ENCODE assay signal across 1 cellular context in the genomic region with DNA sequence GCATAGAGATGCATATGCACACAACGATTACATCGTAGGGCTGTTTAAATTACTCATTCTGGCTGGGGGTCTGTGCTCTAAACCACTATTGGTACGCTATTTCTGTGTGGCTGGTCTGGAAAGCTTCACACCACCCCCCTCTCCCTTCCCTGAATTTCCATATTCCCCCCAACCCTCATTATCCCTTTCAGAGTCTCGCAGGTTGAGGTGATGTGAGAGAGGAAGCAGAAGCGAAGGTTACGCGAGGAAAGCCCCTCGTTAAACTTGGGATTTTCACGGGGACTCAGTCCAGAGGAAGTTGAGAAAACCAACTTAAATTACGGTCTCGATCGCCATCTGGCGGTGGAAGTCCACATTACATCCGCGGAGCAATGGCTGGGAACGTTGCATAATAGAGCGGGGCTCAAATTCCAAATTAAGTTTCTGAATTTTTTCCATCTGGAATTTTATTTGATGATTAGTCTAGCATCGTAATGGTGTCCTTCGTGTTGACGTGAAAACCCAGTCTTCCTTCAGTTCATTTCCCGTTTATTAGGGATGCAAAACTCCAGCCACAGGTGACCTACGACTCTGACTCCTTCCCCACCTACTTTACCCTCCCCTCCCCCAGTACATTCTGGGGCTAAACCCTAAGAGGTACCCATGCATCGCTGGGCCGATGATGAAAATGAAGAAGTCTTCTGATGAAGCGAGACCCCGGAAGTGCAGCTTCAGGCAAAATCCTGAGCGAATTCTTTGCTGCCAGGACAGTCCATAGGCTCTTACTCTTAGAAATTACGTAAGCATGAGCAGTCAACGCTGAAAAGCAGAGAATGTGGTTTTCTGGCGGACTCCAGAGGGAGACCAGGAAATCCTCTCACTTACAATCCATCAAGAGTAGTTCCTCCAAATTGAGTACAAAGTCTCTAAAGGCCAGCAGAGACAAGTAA.
TF ChIP-seq lines count a peak whose summit lies in the region.

No MANE protein-coding gene starts in this region.

TF ChIP-seq in HepG2, 621 proteins besides CTCF, POLR2A, EP300 and RAD21 (continues in another document):
- TF ChIP-seq RNF219 (CRISPR knock-in tag; IDR thresholded peaks at IDR 0.05) (no peak), GABPA (IDR thresholded peaks at IDR 0.05; ENCODE audit: low read depth, low read length) (no peak), GABPA (CRISPR knock-in tag; IDR thresholded peaks at IDR 0.05; ENCODE audit: low read depth) (no peak), CEBPB (IDR thresholded peaks at IDR 0.05; ENCODE audit: borderline replicate concordance, low read depth, low read length) (peak; percentile 94), SSRP1 (CRISPR knock-in tag; IDR thresholded peaks at IDR 0.05) (no peak), ZFP41 (CRISPR knock-in tag; IDR thresholded peaks at IDR 0.05; ENCODE audit: borderline replicate concordance) (no peak), ZNF160 (CRISPR knock-in tag; IDR thresholded peaks at IDR 0.05) (no peak), ZNF552 (CRISPR knock-in tag; IDR thresholded peaks at IDR 0.05; ENCODE audit: borderline replicate concordance) (no peak), ZFP37 (CRISPR knock-in tag; IDR thresholded peaks at IDR 0.05; ENCODE audit: borderline replicate concordance) (no peak), ZNF260 (CRISPR knock-in tag; IDR thresholded peaks at IDR 0.05; ENCODE audit: borderline replicate concordance, low read depth) (no peak), CHD4 (IDR thresholded peaks at IDR 0.05; ENCODE audit: borderline replicate concordance, low read length) (no peak), ZNF781 (CRISPR knock-in tag; IDR thresholded peaks at IDR 0.05; ENCODE audit: borderline replicate concordance, not compliant biosample characterization) (no peak), HHEX (CRISPR knock-in tag; IDR thresholded peaks at IDR 0.05) (no peak), MIXL1 (CRISPR knock-in tag; IDR thresholded peaks at IDR 0.05) (peak; percentile 40; the same call in 1 of the 2 replicates), SALL1 (CRISPR knock-in tag; IDR thresholded peaks at IDR 0.05) (peak; percentile 27; the same call in 1 of the 2 replicates), ZNF17 (CRISPR knock-in tag; IDR thresholded peaks at IDR 0.05) (no peak), DZIP1 (CRISPR knock-in tag; IDR thresholded peaks at IDR 0.05) (0 out of 2 replicates have a peak, but pooled peaks have one; percentile 30), SOX13 (IDR thresholded peaks at IDR 0.05) (no peak), SOX13 (CRISPR knock-in tag; conservative IDR thresholded peaks at IDR 0.05 in 1 of 2, IDR thresholded peaks at IDR 0.05 in 1 of 2) (no peak), ZNF547 (CRISPR knock-in tag; IDR thresholded peaks at IDR 0.05) (no peak), KLF13 (CRISPR knock-in tag; IDR thresholded peaks at IDR 0.05) (no peak), NCOR1 (IDR thresholded peaks at IDR 0.05; ENCODE audit: borderline replicate concordance, low read length) (peak; percentile 38; the same call in 1 of the 2 replicates), FOXK2 (IDR thresholded peaks at IDR 0.05) (no peak), GTF3A (CRISPR knock-in tag; conservative IDR thresholded peaks at IDR 0.05) (no peak), ZNF609 (CRISPR knock-in tag; IDR thresholded peaks at IDR 0.05; ENCODE audit: borderline replicate concordance) (no peak), ZNF232 (CRISPR knock-in tag; IDR thresholded peaks at IDR 0.05; ENCODE audit: borderline replicate concordance) (no peak), ZNF777 (CRISPR knock-in tag; IDR thresholded peaks at IDR 0.05) (no peak)
- TF ChIP-seq, protein P1, sequence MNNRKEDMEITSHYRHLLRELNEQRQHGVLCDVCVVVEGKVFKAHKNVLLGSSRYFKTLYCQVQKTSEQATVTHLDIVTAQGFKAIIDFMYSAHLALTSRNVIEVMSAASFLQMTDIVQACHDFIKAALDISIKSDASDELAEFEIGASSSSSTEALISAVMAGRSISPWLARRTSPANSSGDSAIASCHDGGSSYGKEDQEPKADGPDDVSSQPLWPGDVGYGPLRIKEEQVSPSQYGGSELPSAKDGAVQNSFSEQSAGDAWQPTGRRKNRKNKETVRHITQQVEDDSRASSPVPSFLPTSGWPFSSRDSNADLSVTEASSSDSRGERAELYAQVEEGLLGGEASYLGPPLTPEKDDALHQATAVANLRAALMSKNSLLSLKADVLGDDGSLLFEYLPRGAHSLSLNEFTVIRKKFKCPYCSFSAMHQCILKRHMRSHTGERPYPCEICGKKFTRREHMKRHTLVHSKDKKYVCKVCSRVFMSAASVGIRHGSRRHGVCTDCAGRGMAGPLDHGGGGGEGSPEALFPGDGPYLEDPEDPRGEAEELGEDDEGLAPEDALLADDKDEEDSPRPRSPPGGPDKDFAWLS (CRISPR knock-in tag; IDR thresholded peaks at IDR 0.05; ENCODE audit: borderline replicate concordance): no peak
- TF ChIP-seq, protein P2, sequence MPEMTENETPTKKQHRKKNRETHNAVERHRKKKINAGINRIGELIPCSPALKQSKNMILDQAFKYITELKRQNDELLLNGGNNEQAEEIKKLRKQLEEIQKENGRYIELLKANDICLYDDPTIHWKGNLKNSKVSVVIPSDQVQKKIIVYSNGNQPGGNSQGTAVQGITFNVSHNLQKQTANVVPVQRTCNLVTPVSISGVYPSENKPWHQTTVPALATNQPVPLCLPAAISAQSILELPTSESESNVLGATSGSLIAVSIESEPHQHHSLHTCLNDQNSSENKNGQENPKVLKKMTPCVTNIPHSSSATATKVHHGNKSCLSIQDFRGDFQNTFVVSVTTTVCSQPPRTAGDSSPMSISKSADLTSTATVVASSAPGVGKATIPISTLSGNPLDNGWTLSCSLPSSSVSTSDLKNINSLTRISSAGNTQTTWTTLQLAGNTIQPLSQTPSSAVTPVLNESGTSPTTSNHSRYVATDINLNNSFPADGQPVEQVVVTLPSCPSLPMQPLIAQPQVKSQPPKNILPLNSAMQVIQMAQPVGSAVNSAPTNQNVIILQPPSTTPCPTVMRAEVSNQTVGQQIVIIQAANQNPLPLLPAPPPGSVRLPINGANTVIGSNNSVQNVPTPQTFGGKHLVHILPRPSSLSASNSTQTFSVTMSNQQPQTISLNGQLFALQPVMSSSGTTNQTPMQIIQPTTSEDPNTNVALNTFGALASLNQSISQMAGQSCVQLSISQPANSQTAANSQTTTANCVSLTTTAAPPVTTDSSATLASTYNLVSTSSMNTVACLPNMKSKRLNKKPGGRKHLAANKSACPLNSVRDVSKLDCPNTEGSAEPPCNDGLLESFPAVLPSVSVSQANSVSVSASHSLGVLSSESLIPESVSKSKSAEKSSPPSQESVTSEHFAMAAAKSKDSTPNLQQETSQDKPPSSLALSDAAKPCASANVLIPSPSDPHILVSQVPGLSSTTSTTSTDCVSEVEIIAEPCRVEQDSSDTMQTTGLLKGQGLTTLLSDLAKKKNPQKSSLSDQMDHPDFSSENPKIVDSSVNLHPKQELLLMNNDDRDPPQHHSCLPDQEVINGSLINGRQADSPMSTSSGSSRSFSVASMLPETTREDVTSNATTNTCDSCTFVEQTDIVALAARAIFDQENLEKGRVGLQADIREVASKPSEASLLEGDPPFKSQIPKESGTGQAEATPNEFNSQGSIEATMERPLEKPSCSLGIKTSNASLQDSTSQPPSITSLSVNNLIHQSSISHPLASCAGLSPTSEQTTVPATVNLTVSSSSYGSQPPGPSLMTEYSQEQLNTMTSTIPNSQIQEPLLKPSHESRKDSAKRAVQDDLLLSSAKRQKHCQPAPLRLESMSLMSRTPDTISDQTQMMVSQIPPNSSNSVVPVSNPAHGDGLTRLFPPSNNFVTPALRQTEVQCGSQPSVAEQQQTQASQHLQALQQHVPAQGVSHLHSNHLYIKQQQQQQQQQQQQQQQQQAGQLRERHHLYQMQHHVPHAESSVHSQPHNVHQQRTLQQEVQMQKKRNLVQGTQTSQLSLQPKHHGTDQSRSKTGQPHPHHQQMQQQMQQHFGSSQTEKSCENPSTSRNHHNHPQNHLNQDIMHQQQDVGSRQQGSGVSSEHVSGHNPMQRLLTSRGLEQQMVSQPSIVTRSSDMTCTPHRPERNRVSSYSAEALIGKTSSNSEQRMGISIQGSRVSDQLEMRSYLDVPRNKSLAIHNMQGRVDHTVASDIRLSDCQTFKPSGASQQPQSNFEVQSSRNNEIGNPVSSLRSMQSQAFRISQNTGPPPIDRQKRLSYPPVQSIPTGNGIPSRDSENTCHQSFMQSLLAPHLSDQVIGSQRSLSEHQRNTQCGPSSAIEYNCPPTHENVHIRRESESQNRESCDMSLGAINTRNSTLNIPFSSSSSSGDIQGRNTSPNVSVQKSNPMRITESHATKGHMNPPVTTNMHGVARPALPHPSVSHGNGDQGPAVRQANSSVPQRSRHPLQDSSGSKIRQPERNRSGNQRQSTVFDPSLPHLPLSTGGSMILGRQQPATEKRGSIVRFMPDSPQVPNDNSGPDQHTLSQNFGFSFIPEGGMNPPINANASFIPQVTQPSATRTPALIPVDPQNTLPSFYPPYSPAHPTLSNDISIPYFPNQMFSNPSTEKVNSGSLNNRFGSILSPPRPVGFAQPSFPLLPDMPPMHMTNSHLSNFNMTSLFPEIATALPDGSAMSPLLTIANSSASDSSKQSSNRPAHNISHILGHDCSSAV (CRISPR knock-in tag; IDR thresholded peaks at IDR 0.05; ENCODE audit: borderline replicate concordance): no peak
- TF ChIP-seq, protein P3, sequence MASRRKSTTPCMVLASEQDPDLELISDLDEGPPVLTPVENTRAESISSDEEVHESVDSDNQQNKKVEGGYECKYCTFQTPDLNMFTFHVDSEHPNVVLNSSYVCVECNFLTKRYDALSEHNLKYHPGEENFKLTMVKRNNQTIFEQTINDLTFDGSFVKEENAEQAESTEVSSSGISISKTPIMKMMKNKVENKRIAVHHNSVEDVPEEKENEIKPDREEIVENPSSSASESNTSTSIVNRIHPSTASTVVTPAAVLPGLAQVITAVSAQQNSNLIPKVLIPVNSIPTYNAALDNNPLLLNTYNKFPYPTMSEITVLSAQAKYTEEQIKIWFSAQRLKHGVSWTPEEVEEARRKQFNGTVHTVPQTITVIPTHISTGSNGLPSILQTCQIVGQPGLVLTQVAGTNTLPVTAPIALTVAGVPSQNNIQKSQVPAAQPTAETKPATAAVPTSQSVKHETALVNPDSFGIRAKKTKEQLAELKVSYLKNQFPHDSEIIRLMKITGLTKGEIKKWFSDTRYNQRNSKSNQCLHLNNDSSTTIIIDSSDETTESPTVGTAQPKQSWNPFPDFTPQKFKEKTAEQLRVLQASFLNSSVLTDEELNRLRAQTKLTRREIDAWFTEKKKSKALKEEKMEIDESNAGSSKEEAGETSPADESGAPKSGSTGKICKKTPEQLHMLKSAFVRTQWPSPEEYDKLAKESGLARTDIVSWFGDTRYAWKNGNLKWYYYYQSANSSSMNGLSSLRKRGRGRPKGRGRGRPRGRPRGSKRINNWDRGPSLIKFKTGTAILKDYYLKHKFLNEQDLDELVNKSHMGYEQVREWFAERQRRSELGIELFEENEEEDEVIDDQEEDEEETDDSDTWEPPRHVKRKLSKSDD (CRISPR knock-in tag; IDR thresholded peaks at IDR 0.05; ENCODE audit: low read depth): no peak
